ENCODE assay signal across 8 cellular contexts in the genomic region with DNA sequence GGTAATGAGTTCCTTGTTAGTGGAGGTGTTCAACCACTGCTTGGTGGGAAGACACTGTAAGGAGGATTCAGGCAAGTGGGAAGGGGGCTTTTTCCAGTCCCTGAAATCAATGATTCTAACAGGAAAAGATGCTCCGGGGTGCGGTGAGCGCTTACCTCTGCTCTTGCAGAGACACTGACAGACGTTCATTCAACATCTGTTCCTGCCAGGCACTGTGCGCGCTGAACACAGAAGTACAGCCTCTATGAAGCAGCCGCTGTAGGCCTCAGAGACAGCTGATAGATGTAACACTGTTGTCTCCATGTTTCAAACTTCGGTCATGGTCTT. TPM values are rescaled to one million over a fixed set of nuclear protein-coding genes. Genes with fewer than 3 reads are reported as not detected.
DNase-seq lines count a peak whose midpoint lies in the region; ATAC-seq, FAIRE-seq and TF ChIP-seq lines count a peak whose summit lies in the region.

No MANE protein-coding gene starts in this region.

- 88 to 91% methylated on average over 8 of the region's 8 CpGs for WGBS in pancreas, 2 donors
- WGBS in prostate gland, result 92% methylated on average over 8 of the region's 8 CpGs
- no CpG with 5 or more reads among the region's 8 CpGs for WGBS in mesendoderm (ENCODE audit: extremely low coverage, insufficient coverage, low lambda C conversion rate)

- no peaks in the 10 kb centered on the region for H3K79me1 ChIP-seq in mesendoderm (ENCODE audit: low read length)

- peak overlapping the region; percentile 93 to 97 for H3K27ac Mint-ChIP-seq in T-cell

- POLR2A ChIA-PET in T-cell (lab: Charles Lee) (no interaction called here), HEK293T (lab: Yijun Ruan, JAX) (interaction anchor here (1.3 kb wide), 1 partner anchor 16 kb away, joined by 3 read pairs; no protein-coding TSS in a partner anchor)

- H2BK120ac ChIP-seq in mesendoderm (ENCODE audit: low read depth, low read length), result no peak overlapping the region

- no peak overlapping the region for H4K8ac ChIP-seq in mesendoderm (ENCODE audit: low read depth, low read length)

- ATAC-seq in T-cell (replicated peaks in 1 of 4) (no peak), pancreas (peak in 1 of 4 donors; percentile 9)

- no peak overlapping the region for H2BK5ac ChIP-seq in mesendoderm (ENCODE audit: low read length)

- CTCF ChIA-PET in T-cell (lab: Charles Lee), result interaction anchor here in 1 of 2 donors (0.7 kb wide), 1 partner anchor 366 kb away, joined by 3 read pairs; no protein-coding TSS in a partner anchor
- CTCF ChIA-PET in HEK293T (lab: Yijun Ruan, JAX), result no interaction called here

- no peak overlapping the region for H2BK15ac ChIP-seq in mesendoderm (replicated peaks; ENCODE audit: low read depth)

- H3K36me3 ChIP-seq in pancreas, result no peaks in the 10 kb centered on the region
- no peaks in the 10 kb centered on the region for H3K36me3 ChIP-seq in prostate gland
- no peaks in the 10 kb centered on the region for H3K36me3 ChIP-seq in mesendoderm (ENCODE audit: control insufficient read depth, insufficient read depth, low read length)

- H3K4me3 ChIP-seq in pancreas (no peak overlapping the region), prostate gland (no peak overlapping the region), mesendoderm (ENCODE audit: low read length) (no peak overlapping the region)

- intact Hi-C loops in pancreas (cut with DNase I), result no loop called here
- intact Hi-C loops in prostate gland (cut with DNase I), result loop anchor here (10.0 kb wide), 2 partner anchors 50 to 100 kb away; no protein-coding TSS in a partner anchor

- no peaks in the 10 kb centered on the region for H3K27me3 ChIP-seq in pancreas
- H3K27me3 ChIP-seq in prostate gland (replicated peaks; ENCODE audit: insufficient read depth), result no peaks in the 10 kb centered on the region
- peaks cover 25% of the 10 kb centered on the region for H3K27me3 ChIP-seq in mesendoderm (ENCODE audit: insufficient read depth, low read length, poor library complexity)

- H3K9ac ChIP-seq in mesendoderm (ENCODE audit: low read length), result no peak overlapping the region

- no peak for TF ChIP-seq POLR2A in prostate gland (IDR thresholded peaks at IDR 0.05)

- no peaks in the 10 kb centered on the region for H3K79me2 ChIP-seq in mesendoderm (ENCODE audit: control insufficient read depth, insufficient read depth, low read length)

- TF ChIP-seq CTCF in pancreas (IDR thresholded peaks at IDR 0.05) (no peak), prostate gland (IDR thresholded peaks at IDR 0.05) (no peak)

- H3K9me3 Mint-ChIP-seq in T-cell, result no peaks in the 10 kb centered on the region

- H3K18ac ChIP-seq in mesendoderm (ENCODE audit: low read length), result no peak overlapping the region

- H4K5ac ChIP-seq in mesendoderm (ENCODE audit: low read length), result no peak overlapping the region

- H3K4me1 ChIP-seq in pancreas, result peaks cover 0 to 16% (median 0%) of the 10 kb centered on the region in 3 donors
- peaks cover 4% of the 10 kb centered on the region for H3K4me1 ChIP-seq in prostate gland (replicated peaks)
- H3K4me1 ChIP-seq in mesendoderm (ENCODE audit: control insufficient read depth, low read depth, low read length), result no peaks in the 10 kb centered on the region

- peaks cover 40 to 43% (median 41%) of the 10 kb centered on the region in 3 donors for H3K4me1 Mint-ChIP-seq in T-cell

- H2AK5ac ChIP-seq in mesendoderm (ENCODE audit: low read length), result no peak overlapping the region

- no peak overlapping the region for H3K4ac ChIP-seq in mesendoderm (ENCODE audit: low read depth, low read length)

- peaks cover 0 to 3% of the 10 kb centered on the region in 2 donors for H3K27me3 Mint-ChIP-seq in T-cell

- FAIRE-seq in pancreas (lab: Jason Lieb, UNC), result no peak

- H3K9me3 ChIP-seq in pancreas (no peaks in the 10 kb centered on the region), prostate gland (no peaks in the 10 kb centered on the region)

- H3K36me3 Mint-ChIP-seq in T-cell, result no peaks in the 10 kb centered on the region

- no peak overlapping the region for H3K4me2 ChIP-seq in mesendoderm (ENCODE audit: low read length)

- H3K27ac ChIP-seq in epithelial cell of prostate, result peak overlapping the region; percentile 97
- peak overlapping the region in 3 of 4 donors; percentile 9 to 88 (median 62) for H3K27ac ChIP-seq in pancreas
- peak overlapping the region in 1 of 2 donors; percentile 89 for H3K27ac ChIP-seq in prostate gland
- H3K27ac ChIP-seq in mesendoderm (ENCODE audit: low read depth, low read length), result no peak overlapping the region

- no peak overlapping the region for H3K56ac ChIP-seq in mesendoderm (ENCODE audit: low read length)

- DNase-seq in DMS79 treated with DMSO at 0.1 percent for 48 hours (lab: John Stamatoyannopoulos, UW) (peak; percentile 64), T-cell (peak in 9 of 34 experiments; percentile 0 to 32 (median 6)), epithelial cell of prostate (ENCODE audit: low read depth, low spot score) (no peak), pancreas (no peak), HEK293T (ENCODE audit: extremely low spot score) (no peak), prostate gland (ENCODE audit: low spot score) (no peak), mesendoderm (no peak), GDM1 (lab: John Stamatoyannopoulos, UW) (no peak)

- no peak overlapping the region for H3K23ac ChIP-seq in mesendoderm (ENCODE audit: low read length)

- H3K4me3 Mint-ChIP-seq in T-cell, result peak overlapping the region; percentile 88 to 96 (median 90)

TF ChIP-seq in HEK293T, 16 proteins besides CTCF, POLR2A, EP300 and RAD21:
- TF ChIP-seq NFRKB (IDR thresholded peaks at IDR 0.05) (no peak), FOXA1 (IDR thresholded peaks at IDR 0.05) (no peak)

RNA-seq across cellular contexts. Expression of gene CLIP4, which starts 0.7 kb away (rescaled TPM):
- 10 to 100 TPM; 38.4 to 54.2 (median 47.7) TPM for total RNA-seq in T-cell
- 10 to 100 TPM in 2 of 6 donors, 1 to 10 TPM in 4; 4.6 to 18.3 (median 7.8) TPM for total RNA-seq in pancreas
- 1 to 10 TPM; 4.5 to 6.3 TPM for polyA plus RNA-seq in pancreas
- 10 to 100 TPM; 26.1 to 30.3 TPM for total RNA-seq in prostate gland
- 0.27 TPM for polyA plus RNA-seq in mesendoderm (2013, experiment 1 of 2)
- polyA plus RNA-seq in mesendoderm (2013, experiment 2 of 2), result 0.29 TPM

RNA-seq across cellular contexts. Expression of gene PCARE, which starts 40.2 kb away (rescaled TPM):
- total RNA-seq in T-cell, result not detected
- under 1 TPM in 1 of 6 donors, not detected in 5; 0.03 TPM for total RNA-seq in pancreas
- under 1 TPM; 0.04 to 0.05 TPM for polyA plus RNA-seq in pancreas
- total RNA-seq in prostate gland, result not detected
- not detected for polyA plus RNA-seq in mesendoderm (2013, experiment 1 of 2)
- polyA plus RNA-seq in mesendoderm (2013, experiment 2 of 2), result not detected
